Comparison of ENCODE assay signal across 13 cellular contexts in genomic region chr5:83340511-83340918, GRCh38.
DNase-seq lines count a peak whose midpoint lies in the region; ATAC-seq, FAIRE-seq and TF ChIP-seq lines count a peak whose summit lies in the region.
"Had no signal": no experiment of that assay in that cellular context is flagged by ENCODE, and none has a peak within 500 bp of the region (broad histone marks: within the 10 kb centered on the region; RNA-seq: fewer than 3 reads in every experiment).

No MANE protein-coding gene starts in this region.

- peak overlapping the region; percentile 45 for H3K4me3 Mint-ChIP-seq in activated naive CD4-positive, alpha-beta T cell treated with anti-CD3 and anti-CD28 coated beads, Interleukin-2, amount 10 ng/mL, durations not matched to agents 7 days and 5 days
- H3K4me3 Mint-ChIP-seq in activated naive CD4-positive, alpha-beta T cell treated with anti-CD3 and anti-CD28 coated beads for 36 hours: no peak overlapping the region

- WGBS in K562 (ENCODE audit: insufficient coverage, low coverage, missing lambda C conversion rate): 16% methylated on average over 2 of the region's 2 CpGs
- 74% methylated on average over 2 of the region's 2 CpGs for WGBS in thymus

- peak overlapping the region; percentile 69 for H2AFZ ChIP-seq in K562 (ENCODE audit: low read depth, low read length)

- H3K9me1 ChIP-seq in K562 (ENCODE audit: control insufficient read depth, insufficient read depth, low read length): no peaks in the 10 kb centered on the region

- H4K20me1 ChIP-seq in K562 (replicated peaks; ENCODE audit: control insufficient read depth, insufficient read depth, low read length): no peaks in the 10 kb centered on the region

- no peak for TF ChIP-seq CTCF in K562 (IDR thresholded peaks at IDR 0.05 in 2 of 3, conservative IDR thresholded peaks at IDR 0.05 in 1 of 3; ENCODE audit: insufficient read depth in 2 of 3, low read depth in 1 of 3, low read length in 3 of 3)

- CTCF ChIA-PET in activated naive CD4-positive, alpha-beta T cell treated with anti-CD3 and anti-CD28 coated beads, Interleukin-2, amount 10 ng/mL, durations not matched to agents 7 days and 5 days (lab: Charles Lee): no interaction called here
- CTCF ChIA-PET in activated naive CD4-positive, alpha-beta T cell treated with anti-CD3 and anti-CD28 coated beads for 36 hours (lab: Charles Lee): no interaction called here
- CTCF ChIA-PET in K562 (lab: Yijun Ruan, JAX; ENCODE audit: low intra/inter-chr PET ratio): no interaction called here

- no peak for TF ChIP-seq POLR2A in K562 (conservative IDR thresholded peaks at IDR 0.05)

- H3K27me3 Mint-ChIP-seq in activated naive CD4-positive, alpha-beta T cell treated with anti-CD3 and anti-CD28 coated beads, Interleukin-2, amount 10 ng/mL, durations not matched to agents 7 days and 5 days: no peaks in the 10 kb centered on the region
- H3K27me3 Mint-ChIP-seq in activated naive CD4-positive, alpha-beta T cell treated with anti-CD3 and anti-CD28 coated beads for 36 hours (ENCODE audit: low read depth): no peaks in the 10 kb centered on the region

- no TSS peak for BruUV-seq in K562 (replicated peaks; lab: Mats Ljungman, UMichigan)

- H3K9me3 ChIP-seq in K562 (replicated peaks; ENCODE audit: control insufficient read depth, insufficient read depth, low read depth, low read length) (no peaks in the 10 kb centered on the region), thymus (ENCODE audit: control insufficient read depth) (no peaks in the 10 kb centered on the region)

- H3K36me3 ChIP-seq in K562 (ENCODE audit: control insufficient read depth, insufficient read depth, low read length) (no peaks in the 10 kb centered on the region), thymus (ENCODE audit: control insufficient read depth, insufficient read depth) (no peaks in the 10 kb centered on the region)

- H3K27me3 ChIP-seq in K562 (ENCODE audit: control insufficient read depth in 2 of 2, insufficient read depth in 2 of 2, low read length in 2 of 2): no peaks in the 10 kb centered on the region
- no peaks in the 10 kb centered on the region for H3K27me3 ChIP-seq in thymus (ENCODE audit: control insufficient read depth, insufficient read depth)

- peaks cover 2% of the 10 kb centered on the region for H3K9me3 Mint-ChIP-seq in activated naive CD4-positive, alpha-beta T cell treated with anti-CD3 and anti-CD28 coated beads, Interleukin-2, amount 10 ng/mL, durations not matched to agents 7 days and 5 days
- peaks cover 1% of the 10 kb centered on the region for H3K9me3 Mint-ChIP-seq in activated naive CD4-positive, alpha-beta T cell treated with anti-CD3 and anti-CD28 coated beads for 36 hours

- ATAC-seq in HG03045 (IDR thresholded peaks at IDR 0.05; ENCODE audit: unreplicated experiment) (peak; percentile 64), K562 (peak; percentile 81)
- ATAC-seq: PC-3 had no signal

- H3K36me3 Mint-ChIP-seq in activated naive CD4-positive, alpha-beta T cell treated with anti-CD3 and anti-CD28 coated beads, Interleukin-2, amount 10 ng/mL, durations not matched to agents 7 days and 5 days: no peaks in the 10 kb centered on the region
- H3K36me3 Mint-ChIP-seq in activated naive CD4-positive, alpha-beta T cell treated with anti-CD3 and anti-CD28 coated beads for 36 hours (ENCODE audit: low read depth): no peaks in the 10 kb centered on the region

- no peaks in the 10 kb centered on the region for H3K79me2 ChIP-seq in K562 (ENCODE audit: control insufficient read depth, insufficient read depth, low read length)

- peak overlapping the region; percentile 7; the same call in 1 of the 2 replicates for H3K4me2 ChIP-seq in K562 (ENCODE audit: insufficient read depth, low read length)

- peak overlapping the region; percentile 87 for H3K27ac Mint-ChIP-seq in activated naive CD4-positive, alpha-beta T cell treated with anti-CD3 and anti-CD28 coated beads, Interleukin-2, amount 10 ng/mL, durations not matched to agents 7 days and 5 days
- H3K27ac Mint-ChIP-seq in activated naive CD4-positive, alpha-beta T cell treated with anti-CD3 and anti-CD28 coated beads for 36 hours: no peak overlapping the region

- no peak overlapping the region for H3K9ac ChIP-seq in K562 (ENCODE audit: insufficient read depth in 1 of 2, low read depth in 2 of 2, low read length in 2 of 2)

- peaks cover 26% of the 10 kb centered on the region for H3K4me1 Mint-ChIP-seq in activated naive CD4-positive, alpha-beta T cell treated with anti-CD3 and anti-CD28 coated beads, Interleukin-2, amount 10 ng/mL, durations not matched to agents 7 days and 5 days
- H3K4me1 Mint-ChIP-seq in activated naive CD4-positive, alpha-beta T cell treated with anti-CD3 and anti-CD28 coated beads for 36 hours (ENCODE audit: low read depth): peaks cover 15% of the 10 kb centered on the region

- intact Hi-C loops in activated naive CD4-positive, alpha-beta T cell treated with anti-CD3 and anti-CD28 coated beads for 36 hours (cut with micrococcal nuclease): no loop called here
- intact Hi-C loops in K562 (cut with micrococcal nuclease): loop anchor here (5.0 kb wide), 1 partner anchor 92 kb away; no protein-coding TSS in a partner anchor

- in situ Hi-C loops in K562 (cut with MboI): no loop called here

- POLR2A ChIA-PET in K562 (lab: Yijun Ruan, JAX): interaction anchor here (0.7 to 1.3 kb wide), 5 partner anchors 9 to 263 kb away, joined by 3 to 5 read pairs (median 3); partner anchors contain the start of gene XRCC4

- H3K27ac ChIP-seq in K562 (ENCODE audit: extremely low read depth, low read depth, low read length) (no peak overlapping the region), thymus (ENCODE audit: low read depth) (peak overlapping the region; percentile 18)

- DNase-seq in activated naive CD4-positive, alpha-beta T cell treated with anti-CD3 and anti-CD28 coated beads, Interleukin-2, amount 10 ng/mL, durations not matched to agents 7 days and 5 days: peak; percentile 57
- DNase-seq in activated naive CD4-positive, alpha-beta T cell treated with anti-CD3 and anti-CD28 coated beads for 36 hours: no peak
- DNase-seq in K562 (ENCODE audit: extremely low read depth in 1 of 4, low spot score in 3 of 4): no peak
- no peak for DNase-seq in NCI-H510A treated with DMSO at 0.1 percent for 48 hours (lab: John Stamatoyannopoulos, UW)
- DNase-seq in stimulated activated CD4-positive, alpha-beta T cell treated with anti-CD3 and anti-CD28 coated beads, Interleukin-1b, Interleukin-23, amount 100 ng/mL, for 48 hours: no peak
- no peak for DNase-seq in activated gamma-delta T cell treated with Interleukin-2 at 50 U/mL for 16 hours
- DNase-seq: NCI-H2081 treated with DMSO at 0.1 percent for 48 hours; PC-3; stimulated activated CD4-positive, alpha-beta T cell treated with anti-CD3 and anti-CD28 coated beads, Interleukin-2, amount 100 ng/mL, for 24 hours; T1000 had no signal

- peaks cover 0 to 6% of the 10 kb centered on the region in 2 experiments; a peak in 1 of 5 replicates for H3K4me1 ChIP-seq in K562 (replicated peaks in 1 of 2; ENCODE audit: control insufficient read depth in 2 of 2, insufficient read depth in 2 of 2, low read length in 2 of 2)
- H3K4me1 ChIP-seq in thymus (ENCODE audit: control insufficient read depth, insufficient read depth, low read length): peaks cover 4% of the 10 kb centered on the region

- H3K4me3 ChIP-seq in K562: no peak overlapping the region
- H3K4me3 ChIP-seq in thymus (ENCODE audit: low read length): no peak overlapping the region

- FAIRE-seq in K562 (lab: Jason Lieb, UNC): no peak
- FAIRE-seq: colon had no signal

- no peak for TF ChIP-seq RAD21 in K562 (CRISPR knock-in tag; conservative IDR thresholded peaks at IDR 0.05 in 1 of 2, IDR thresholded peaks at IDR 0.05 in 1 of 2)

- TF ChIP-seq EP300 in K562 (IDR thresholded peaks at IDR 0.05; ENCODE audit: low read length): no peak

TF ChIP-seq in K562, 482 proteins besides CTCF, POLR2A, EP300 and RAD21 (continues in another document):
- TF ChIP-seq STAT6 (CRISPR knock-in tag; IDR thresholded peaks at IDR 0.05) (no peak), RB1 (IDR thresholded peaks at IDR 0.05; ENCODE audit: low read depth) (no peak), CREB1 (IDR thresholded peaks at IDR 0.05) (no peak), CREB1 (CRISPR knock-in tag; IDR thresholded peaks at IDR 0.05) (no peak), ZNF717 (CRISPR knock-in tag; IDR thresholded peaks at IDR 0.05) (no peak), MEIS2 (IDR thresholded peaks at IDR 0.05; ENCODE audit: partially characterized antibody) (peak; percentile 47), TBL1XR1 (IDR thresholded peaks at IDR 0.05; ENCODE audit: low read length in 2 of 2) (no peak), SAFB2 (IDR thresholded peaks at IDR 0.05; ENCODE audit: borderline replicate concordance, low read depth, low read length, severe bottlenecking) (no peak), ZNF830 (CRISPR knock-in tag; IDR thresholded peaks at IDR 0.05) (no peak), HDAC8 (tag; IDR thresholded peaks at IDR 0.05) (no peak), ZNF282 (CRISPR knock-in tag; IDR thresholded peaks at IDR 0.05) (no peak), SP1 (CRISPR knock-in tag; IDR thresholded peaks at IDR 0.05) (no peak), GATAD2A (IDR thresholded peaks at IDR 0.05) (no peak), MTA3 (IDR thresholded peaks at IDR 0.05; ENCODE audit: borderline replicate concordance) (no peak)
